ENCODE assay signal across 9 cellular contexts in the genomic region with DNA sequence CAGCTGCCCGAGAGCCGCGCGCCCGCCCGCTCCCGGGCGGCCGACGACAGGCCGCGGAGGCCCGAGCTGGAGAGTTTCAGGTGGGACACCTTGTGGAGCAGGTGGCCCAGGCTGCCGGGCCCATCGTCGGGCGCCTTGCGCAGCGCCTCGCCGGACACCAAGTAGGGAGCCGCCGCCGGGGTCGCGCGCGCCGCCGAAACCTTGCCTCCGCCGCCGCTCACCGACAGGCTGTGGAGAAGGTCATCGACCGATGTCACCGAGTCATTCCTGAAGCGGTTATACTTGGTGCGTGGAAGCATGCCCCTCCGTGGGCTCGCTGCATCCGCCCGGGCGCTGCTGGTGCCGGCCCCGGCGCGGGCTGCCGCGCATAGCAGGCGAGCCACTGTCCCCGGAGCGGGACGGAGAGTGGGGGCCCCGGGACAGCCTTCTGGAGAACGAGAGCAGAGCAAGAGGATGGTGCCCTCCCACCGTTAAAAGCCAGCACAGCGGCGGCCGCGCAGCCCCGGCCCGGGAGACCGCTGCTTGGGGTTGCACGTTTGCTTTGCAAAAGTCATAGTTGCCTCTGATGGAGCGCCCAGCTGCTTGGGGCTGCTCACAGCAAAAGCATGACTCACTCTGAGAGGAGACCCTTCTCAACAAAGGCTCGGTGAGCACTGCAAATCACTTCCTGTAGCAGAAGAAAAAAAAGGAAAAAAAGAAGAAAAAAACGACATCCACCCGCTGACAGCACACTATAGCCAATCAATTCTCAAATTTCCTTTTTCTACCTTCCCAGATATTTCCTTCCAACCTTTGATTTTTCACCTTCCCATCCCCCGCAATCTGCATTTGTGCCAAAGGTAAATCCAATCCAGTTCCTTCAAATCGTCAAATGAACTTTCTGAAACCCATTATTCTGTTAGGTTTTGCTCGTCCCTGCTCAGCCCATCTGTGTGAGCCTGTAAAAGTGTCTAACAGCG. TPM values are rescaled to one million over a fixed set of nuclear protein-coding genes. Genes with fewer than 3 reads are reported as not detected.
DNase-seq lines count a peak whose midpoint lies in the region; ATAC-seq and TF ChIP-seq lines count a peak whose summit lies in the region.
"Had no signal": no experiment of that assay in that cellular context is flagged by ENCODE, and none has a peak within 500 bp of the region (broad histone marks: within the 10 kb centered on the region; RNA-seq: fewer than 3 reads in every experiment).

A gene with protein sequence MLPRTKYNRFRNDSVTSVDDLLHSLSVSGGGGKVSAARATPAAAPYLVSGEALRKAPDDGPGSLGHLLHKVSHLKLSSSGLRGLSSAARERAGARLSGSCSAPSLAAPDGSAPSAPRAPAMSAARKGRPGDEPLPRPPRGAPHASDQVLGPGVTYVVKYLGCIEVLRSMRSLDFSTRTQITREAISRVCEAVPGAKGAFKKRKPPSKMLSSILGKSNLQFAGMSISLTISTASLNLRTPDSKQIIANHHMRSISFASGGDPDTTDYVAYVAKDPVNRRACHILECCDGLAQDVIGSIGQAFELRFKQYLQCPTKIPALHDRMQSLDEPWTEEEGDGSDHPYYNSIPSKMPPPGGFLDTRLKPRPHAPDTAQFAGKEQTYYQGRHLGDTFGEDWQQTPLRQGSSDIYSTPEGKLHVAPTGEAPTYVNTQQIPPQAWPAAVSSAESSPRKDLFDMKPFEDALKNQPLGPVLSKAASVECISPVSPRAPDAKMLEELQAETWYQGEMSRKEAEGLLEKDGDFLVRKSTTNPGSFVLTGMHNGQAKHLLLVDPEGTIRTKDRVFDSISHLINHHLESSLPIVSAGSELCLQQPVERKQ (minus strand): TSS at position 657 of the 959 bp plus-strand sequence. CDS start 358 bp downstream, at position 299.

- no peaks in the 10 kb centered on the region for H4K20me1 ChIP-seq in BLaER1
- H4K20me1 ChIP-seq in neural progenitor cell (ENCODE audit: low read depth), result peaks cover 32% of the 10 kb centered on the region

- no peak for ATAC-seq in GM18498 (IDR thresholded peaks at IDR 0.05; ENCODE audit: unreplicated experiment)

- TF ChIP-seq CTCF in endothelial cell (IDR thresholded peaks at IDR 0.05; ENCODE audit: unreplicated experiment) (no peak), neural progenitor cell (IDR thresholded peaks at IDR 0.05) (no peak)

- H3K27ac Mint-ChIP-seq in endothelial cell (ENCODE audit: unreplicated experiment) (peak within 1 kb of the TSS; percentile 98), neural progenitor cell (peak within 1 kb of the TSS; percentile 99)

- no peaks in the 10 kb centered on the region; the same call in 1 of the 2 replicates for H3K9me3 ChIP-seq in BLaER1
- no peaks in the 10 kb centered on the region for H3K9me3 ChIP-seq in neural progenitor cell (ENCODE audit: low read depth)

- no peaks in the 10 kb centered on the region for H3K79me2 ChIP-seq in neural progenitor cell (ENCODE audit: low read depth)

- H3K9ac ChIP-seq in BLaER1 (peak within 1 kb of the TSS; percentile 3; the same call in 1 of the 2 replicates), neural progenitor cell (no peak within 1 kb of the TSS)

- H3K36me3 Mint-ChIP-seq in endothelial cell (ENCODE audit: low read depth, unreplicated experiment) (peaks cover 3% of the 10 kb centered on the region), neural progenitor cell (no peaks in the 10 kb centered on the region)

- peaks cover 30% of the 10 kb centered on the region for H3F3A ChIP-seq in neural progenitor cell (ENCODE audit: low read depth)

- peak; percentile 5 for DNase-seq in NCI-H345 (lab: John Stamatoyannopoulos, UW)
- DNase-seq in endothelial cell (ENCODE audit: low spot score), result peak; percentile 26
- peak; percentile 62 for DNase-seq in neural progenitor cell (ENCODE audit: low spot score)
- DNase-seq in NCI-H1048 (lab: John Stamatoyannopoulos, UW), result no peak
- no peak for DNase-seq in DMS114 treated with DMSO at 0.1 percent for 48 hours (lab: John Stamatoyannopoulos, UW; ENCODE audit: unreplicated experiment)
- DNase-seq in cerebellar nuclear complex (lab: John Stamatoyannopoulos, UW), result no peak
- DNase-seq: left cardiac atrium had no signal

- H3K4me2 ChIP-seq in BLaER1, result peak within 1 kb of the TSS; percentile 53
- peak within 1 kb of the TSS; percentile 99 for H3K4me2 ChIP-seq in neural progenitor cell

- peak within 1 kb of the TSS; percentile 44 for H3K4me3 ChIP-seq in BLaER1
- peak within 1 kb of the TSS; percentile 62 for H3K4me3 ChIP-seq in neural progenitor cell

- H3K4me3 Mint-ChIP-seq in endothelial cell (ENCODE audit: unreplicated experiment), result peak within 1 kb of the TSS; percentile 89
- H3K4me3 Mint-ChIP-seq in neural progenitor cell, result peak within 1 kb of the TSS; percentile 98

- H3K9me3 Mint-ChIP-seq in endothelial cell (ENCODE audit: unreplicated experiment) (no peaks in the 10 kb centered on the region), neural progenitor cell (no peaks in the 10 kb centered on the region)

- peak within 1 kb of the TSS; percentile 70 for H2AFZ ChIP-seq in neural progenitor cell (replicated peaks)

- peaks cover 10% of the 10 kb centered on the region for H3K27me3 ChIP-seq in BLaER1
- peaks cover 67% of the 10 kb centered on the region for H3K27me3 ChIP-seq in neural progenitor cell

- H3K4me1 Mint-ChIP-seq in endothelial cell (ENCODE audit: unreplicated experiment), result peaks cover 33% of the 10 kb centered on the region
- peaks cover 71% of the 10 kb centered on the region for H3K4me1 Mint-ChIP-seq in neural progenitor cell

- H3K36me3 ChIP-seq in BLaER1 (no peaks in the 10 kb centered on the region), neural progenitor cell (no peaks in the 10 kb centered on the region)

- H3K27ac ChIP-seq in BLaER1, result no peak within 1 kb of the TSS
- no peak within 1 kb of the TSS for H3K27ac ChIP-seq in neural progenitor cell

- peaks cover 14% of the 10 kb centered on the region for H3K4me1 ChIP-seq in BLaER1
- H3K4me1 ChIP-seq in neural progenitor cell, result peaks cover 29% of the 10 kb centered on the region

- H3K27me3 Mint-ChIP-seq in endothelial cell (ENCODE audit: unreplicated experiment), result peaks cover 4% of the 10 kb centered on the region
- H3K27me3 Mint-ChIP-seq in neural progenitor cell (ENCODE audit: insufficient read depth, low read depth), result peaks cover 2% of the 10 kb centered on the region

RNA-seq across cellular contexts. Expression of the gene that starts here (rescaled TPM):
- total RNA-seq in endothelial cell (ENCODE audit: unreplicated experiment) (6.5 TPM), neural progenitor cell (ENCODE audit: low replicate concordance) (0.64 and 0.99 TPM in 2 replicates)

Comparison
In these comparisons a context has a peak if more than half of its experiments do, and no peak if none do; other contexts are left out.
1. Peak in DNase-seq, H3K4me3 ChIP-seq and H3K4me2 ChIP-seq in neural progenitor cell; RNA of the gene not detected or under 1 TPM.
2. DNase-seq: peak in NCI-H345 (single experiment) and endothelial cell (single experiment); none in NCI-H1048 (single experiment), DMS114 treated with DMSO at 0.1 percent for 48 hours (single experiment) and cerebellar nuclear complex (0 of 2).